ENCODE assay signal across 1 cellular context in genomic region chr9:136712690-136713554, GRCh38.
TF ChIP-seq lines count a peak whose summit lies in the region.

No MANE protein-coding gene starts in this region.

TF ChIP-seq in A549, 52 proteins besides CTCF, POLR2A, EP300 and RAD21 (continued from another document):
- no peak for TF ChIP-seq HMGXB4 (CRISPR knock-in tag; IDR thresholded peaks at IDR 0.05; ENCODE audit: borderline replicate concordance)
- no peak for TF ChIP-seq FOXS1 (CRISPR knock-in tag; IDR thresholded peaks at IDR 0.05)
